In the genomic region with DNA sequence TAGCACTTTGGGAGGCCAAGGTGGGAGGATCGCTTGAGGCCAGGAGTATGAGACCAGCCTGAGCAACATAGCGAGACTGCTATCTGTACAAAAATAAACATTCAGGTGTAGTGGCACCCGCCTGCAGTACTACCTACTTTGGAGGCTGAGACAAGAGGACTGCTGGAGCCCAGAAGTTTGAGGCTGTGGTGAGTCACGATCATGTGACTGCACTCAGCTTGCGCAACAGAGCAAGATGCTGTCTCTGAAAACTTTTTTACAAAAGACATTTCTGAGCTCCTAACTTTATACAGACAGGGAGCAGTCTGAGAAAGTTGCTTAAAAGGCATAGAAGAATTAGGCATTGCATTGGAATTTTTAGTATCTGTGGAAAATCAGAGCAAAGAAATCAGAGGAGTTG, we compare ENCODE assay signal across 1 cellular context.
TF ChIP-seq lines count a peak whose summit lies in the region.

No MANE protein-coding gene starts in this region.

TF ChIP-seq in HCT116, 20 proteins besides CTCF, POLR2A, EP300 and RAD21:
- peak; percentile 83 for TF ChIP-seq CEBPB (IDR thresholded peaks at IDR 0.05; ENCODE audit: low read depth)
- no peak for TF ChIP-seq SRF (IDR thresholded peaks at IDR 0.05; ENCODE audit: low read depth)
- TF ChIP-seq FOSL1 (IDR thresholded peaks at IDR 0.05; ENCODE audit: low read depth) = 0 out of 2 replicates have a peak, but pooled peaks have one; percentile 18
- no peak for TF ChIP-seq ELF1 (IDR thresholded peaks at IDR 0.05; ENCODE audit: borderline replicate concordance, low read depth)
